In the genomic region with DNA sequence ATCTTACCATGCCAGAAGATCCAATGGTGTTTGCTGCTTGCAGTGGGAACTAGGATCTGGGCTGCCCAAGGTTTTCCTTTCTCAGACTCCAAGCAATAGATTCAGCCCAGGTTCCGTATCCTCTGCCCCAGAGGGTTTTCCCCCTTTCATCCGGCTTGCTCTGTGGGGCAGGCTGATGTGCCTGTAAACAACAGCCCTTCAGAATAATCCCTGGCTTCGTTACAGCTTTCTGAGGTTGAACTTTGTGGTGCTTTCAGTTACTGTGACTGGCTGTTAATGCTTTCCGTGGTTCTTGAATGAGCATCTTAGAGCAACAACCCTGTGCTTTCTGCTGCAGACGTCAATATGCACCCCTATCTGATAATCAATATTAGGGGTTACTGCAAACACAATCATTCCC, we compare ENCODE assay signal across 11 cellular contexts.
"Had no signal": no experiment of that assay in that cellular context is flagged by ENCODE, and none has a peak within 500 bp of the region (broad histone marks: within the 10 kb centered on the region; RNA-seq: fewer than 3 reads in every experiment).

No MANE protein-coding gene starts in this region.

- H3K4me1 Mint-ChIP-seq: activated naive CD8-positive, alpha-beta T cell treated with anti-CD3 and anti-CD28 coated beads, Interleukin-2, amount 50 U/mL, for 24 hours; stimulated activated naive CD8-positive, alpha-beta T cell treated with anti-CD3 and anti-CD28 coated beads, Interleukin-15, amount 100 ng/mL, for 72 hours had no signal

- DNase-seq: activated CD4-positive, alpha-beta T cell treated with anti-CD3 and anti-CD28 coated beads for 1 hour; activated CD8-positive, alpha-beta memory T cell treated with anti-CD3 and anti-CD28 coated beads, Interleukin-2, amount 50 U/mL, for 4 hours; activated CD8-positive, alpha-beta T cell treated with anti-CD3 and anti-CD28 coated beads for 36 hours; activated naive CD8-positive, alpha-beta T cell treated with anti-CD3 and anti-CD28 coated beads, Interleukin-2, amount 50 U/mL, for 24 hours; cortex of kidney; effector memory CD8-positive, alpha-beta T cell; erythroblast; mesenchymal stem cell; stimulated activated CD4-positive, alpha-beta T cell treated with anti-CD3 and anti-CD28 coated beads, Interleukin-4, amount 100 ng/mL, for 4 hours; stimulated activated naive CD8-positive, alpha-beta T cell treated with anti-CD3 and anti-CD28 coated beads, Interleukin-15, amount 100 ng/mL, for 72 hours had no signal

- H3K4me3 Mint-ChIP-seq: activated CD8-positive, alpha-beta T cell treated with anti-CD3 and anti-CD28 coated beads for 36 hours; activated naive CD8-positive, alpha-beta T cell treated with anti-CD3 and anti-CD28 coated beads, Interleukin-2, amount 50 U/mL, for 24 hours; effector memory CD8-positive, alpha-beta T cell; nephron; stimulated activated naive CD8-positive, alpha-beta T cell treated with anti-CD3 and anti-CD28 coated beads, Interleukin-15, amount 100 ng/mL, for 72 hours had no signal

- H3K27me3 Mint-ChIP-seq: activated CD8-positive, alpha-beta T cell treated with anti-CD3 and anti-CD28 coated beads for 36 hours; activated naive CD8-positive, alpha-beta T cell treated with anti-CD3 and anti-CD28 coated beads, Interleukin-2, amount 50 U/mL, for 24 hours; effector memory CD8-positive, alpha-beta T cell; stimulated activated naive CD8-positive, alpha-beta T cell treated with anti-CD3 and anti-CD28 coated beads, Interleukin-15, amount 100 ng/mL, for 72 hours had no signal

- H3K27ac Mint-ChIP-seq: activated CD8-positive, alpha-beta T cell treated with anti-CD3 and anti-CD28 coated beads for 36 hours; activated naive CD8-positive, alpha-beta T cell treated with anti-CD3 and anti-CD28 coated beads, Interleukin-2, amount 50 U/mL, for 24 hours; effector memory CD8-positive, alpha-beta T cell; nephron; stimulated activated naive CD8-positive, alpha-beta T cell treated with anti-CD3 and anti-CD28 coated beads, Interleukin-15, amount 100 ng/mL, for 72 hours had no signal

- ATAC-seq: activated CD8-positive, alpha-beta T cell treated with anti-CD3 and anti-CD28 coated beads for 36 hours; activated naive CD8-positive, alpha-beta T cell treated with anti-CD3 and anti-CD28 coated beads, Interleukin-2, amount 50 U/mL, for 24 hours; effector memory CD8-positive, alpha-beta T cell; stimulated activated naive CD8-positive, alpha-beta T cell treated with anti-CD3 and anti-CD28 coated beads, Interleukin-15, amount 100 ng/mL, for 72 hours had no signal

- H3K9me3 Mint-ChIP-seq: activated CD8-positive, alpha-beta T cell treated with anti-CD3 and anti-CD28 coated beads for 36 hours; nephron had no signal
